22 cellular contexts compared by ENCODE assay signal in genomic region chr1:176789571-176790090, GRCh38.
DNase-seq lines count a peak whose midpoint lies in the region; ATAC-seq lines count a peak whose summit lies in the region.
"Had no signal": no experiment of that assay in that cellular context is flagged by ENCODE, and none has a peak within 500 bp of the region (broad histone marks: within the 10 kb centered on the region; RNA-seq: fewer than 3 reads in every experiment).

No MANE protein-coding gene starts in this region.

- no peak for ATAC-seq in GM19397 (IDR thresholded peaks at IDR 0.05; ENCODE audit: unreplicated experiment)
- no peak for ATAC-seq in GM21367 (IDR thresholded peaks at IDR 0.05; ENCODE audit: unreplicated experiment)
- ATAC-seq: activated CD4-positive, alpha-beta T cell treated with anti-CD3 and anti-CD28 coated beads for 36 hours; HCT116; K562; left colon; PC-3; right lobe of liver; stimulated activated naive CD8-positive, alpha-beta T cell treated with anti-CD3 and anti-CD28 coated beads, Interleukin-15, Interleukin-2, amounts not matched to agents 100 U/mL and 50 U/mL, for 24 hours had no signal

- WGBS in GM23248 (ENCODE audit: low coverage in 1 of 2, low lambda C conversion rate in 2 of 2, missing lambda C conversion rate in 2 of 2), 2 experiments: 0% methylated on average over 1 of the region's 1 CpG

- H3K4me1 ChIP-seq in GM23248 (ENCODE audit: insufficient read depth) (peaks cover 41% of the 10 kb centered on the region), adipocyte (ENCODE audit: control insufficient read depth, insufficient read depth, low read length) (peaks cover 45% of the 10 kb centered on the region)
- H3K4me1 ChIP-seq: right lobe of liver, transverse colon had no signal

- peak overlapping the region; percentile 9; the same call in 1 of the 2 replicates for H3K27ac ChIP-seq in GM23248
- H3K27ac ChIP-seq: right lobe of liver, transverse colon had no signal

- peak overlapping the region; percentile 25; the same call in 1 of the 2 replicates for H2AFZ ChIP-seq in GM23248

- H3K4me3 ChIP-seq in GM23248 (0 out of 2 replicates have a peak overlapping the region, but pooled peaks have one; percentile 6), adipocyte (ENCODE audit: low read length) (peak overlapping the region; percentile 1)
- H3K4me3 ChIP-seq: K562, right lobe of liver, transverse colon had no signal

- no peaks in the 10 kb centered on the region for H3K79me2 ChIP-seq in GM23248 (ENCODE audit: insufficient read depth)

- DNase-seq in AG08395 (ENCODE audit: low spot score) (peak; percentile 62), GM23248 (peak; percentile 61), adipocyte (ENCODE audit: low read depth) (no peak), islet precursor cell (peak; percentile 75), GF-D8 (lab: John Stamatoyannopoulos, UW) (no peak), NCI-H1048 (lab: John Stamatoyannopoulos, UW) (no peak)
- DNase-seq: activated CD4-positive, alpha-beta T cell treated with anti-CD3 and anti-CD28 coated beads for 36 hours; activated effector memory CD4-positive, alpha-beta T cell treated with Interleukin-2 at 50 U/mL for 16 hours; CD4-positive, alpha-beta memory T cell; DND-41; foreskin melanocyte; left colon; NCI-H2081 treated with DMSO at 0.1 percent for 48 hours; NCI-H69; PC-3; right lobe of liver; stimulated activated naive CD8-positive, alpha-beta T cell treated with anti-CD3 and anti-CD28 coated beads, Interleukin-15, Interleukin-2, amounts not matched to agents 100 U/mL and 50 U/mL, for 24 hours; transverse colon had no signal

- H4K20me1 ChIP-seq in GM23248 (ENCODE audit: insufficient read depth): no peaks in the 10 kb centered on the region

- H3K4me2 ChIP-seq in GM23248 (ENCODE audit: unreplicated experiment): peak overlapping the region; percentile 41

- H3F3A ChIP-seq in GM23248 (ENCODE audit: insufficient read depth): peaks cover 25% of the 10 kb centered on the region

- H3K9ac ChIP-seq in GM23248: no peak overlapping the region
- H3K9ac ChIP-seq in adipocyte (ENCODE audit: low read length): no peak overlapping the region

- no peaks in the 10 kb centered on the region for H3K36me3 ChIP-seq in GM23248 (ENCODE audit: low read depth)
- no peaks in the 10 kb centered on the region for H3K36me3 ChIP-seq in adipocyte (ENCODE audit: control insufficient read depth, insufficient read depth, low read length, severe bottlenecking)
- H3K36me3 ChIP-seq: right lobe of liver, transverse colon had no signal

- in situ Hi-C loops in GM23248 (cut with MboI): no loop called here

- no peaks in the 10 kb centered on the region for H3K9me3 ChIP-seq in GM23248 (ENCODE audit: low read depth)
- H3K9me3 ChIP-seq in adipocyte (ENCODE audit: control insufficient read depth, low read length): no peaks in the 10 kb centered on the region
- H3K9me3 ChIP-seq: right lobe of liver, transverse colon had no signal

- no peaks in the 10 kb centered on the region for H3K9me2 ChIP-seq in GM23248 (ENCODE audit: insufficient read depth)

- no peaks in the 10 kb centered on the region for H3K27me3 ChIP-seq in GM23248 (replicated peaks; ENCODE audit: insufficient read depth)
- no peaks in the 10 kb centered on the region for H3K27me3 ChIP-seq in adipocyte (replicated peaks; ENCODE audit: control insufficient read depth, insufficient read depth, low read length)
- H3K27me3 ChIP-seq: right lobe of liver, transverse colon had no signal

Comparison
In these comparisons a context has a peak if more than half of its experiments do, and no peak if none do; other contexts are left out.
1. DNase-seq: peak in AG08395 (single experiment), GM23248 (single experiment) and islet precursor cell (single experiment); none in adipocyte (single experiment), GF-D8 (single experiment) and NCI-H1048 (single experiment).